Comparison of ENCODE assay signal across 25 cellular contexts in the genomic region with DNA sequence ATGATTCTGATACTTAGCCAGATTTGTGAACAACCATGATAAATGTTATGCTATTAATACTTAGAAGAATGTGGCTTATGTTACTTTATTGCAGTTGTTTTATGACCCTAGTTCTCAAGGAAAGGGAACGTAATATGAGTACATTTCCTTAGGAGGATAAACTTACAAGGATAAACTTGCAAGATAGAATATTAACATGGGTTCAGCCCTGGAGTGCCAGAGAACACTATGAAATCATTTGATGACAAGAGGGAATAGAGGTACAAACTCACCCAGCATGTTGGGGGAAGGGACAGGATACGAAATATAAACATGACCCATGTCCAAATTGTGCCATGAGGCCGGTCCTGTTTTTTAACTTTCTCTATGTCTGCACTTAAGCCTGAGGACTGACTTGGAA.
"Had no signal": no experiment of that assay in that cellular context is flagged by ENCODE, and none has a peak within 500 bp of the region (broad histone marks: within the 10 kb centered on the region; RNA-seq: fewer than 3 reads in every experiment).

No MANE protein-coding gene starts in this region.

- H3K4me1 ChIP-seq: ascending aorta, SJSA1 had no signal

- H3K36me3 ChIP-seq: ascending aorta, SJSA1 had no signal

- ATAC-seq: activated naive CD4-positive, alpha-beta T cell treated with anti-CD3 and anti-CD28 coated beads, Interleukin-2, amount 50 U/mL, for 72 hours; activated naive CD8-positive, alpha-beta T cell treated with anti-CD3 and anti-CD28 coated beads, Interleukin-2, amount 50 U/mL, for 24 hours; activated T-cell treated with anti-CD3 and anti-CD28 coated beads, Interleukin-2, amount 50 U/mL, for 4 hours; body of pancreas; T-helper 17 cell had no signal

- H3K27ac ChIP-seq: ascending aorta, body of pancreas, SJSA1 had no signal

- H3K4me3 ChIP-seq: ascending aorta, body of pancreas, SJSA1 had no signal

- DNase-seq: activated B cell treated with CpG ODN at 0.5 μM for 24 hours; activated CD4-positive, alpha-beta memory T cell treated with anti-CD3 and anti-CD28 coated beads for 36 hours; activated CD4-positive, alpha-beta T cell treated with anti-CD3 and anti-CD28 coated beads for 1 hour; activated CD4-positive, alpha-beta T cell treated with anti-CD3 and anti-CD28 coated beads, Interleukin-2, amount 10 ng/mL, durations not matched to agents 7 days and 5 days; activated CD8-positive, alpha-beta memory T cell treated with anti-CD3 and anti-CD28 coated beads for 24 hours; activated effector memory CD4-positive, alpha-beta T cell treated with anti-CD3 and anti-CD28 coated beads, Interleukin-2, amount 50 U/mL, for 16 hours; activated naive CD4-positive, alpha-beta T cell treated with Interleukin-2 at 50 U/mL for 16 hours; activated naive CD8-positive, alpha-beta T cell treated with anti-CD3 and anti-CD28 coated beads, Interleukin-2, amount 50 U/mL, for 24 hours; activated T-cell treated with anti-CD3 and anti-CD28 coated beads, Interleukin-2, amount 50 U/mL, for 4 hours; amniotic stem cell; body of pancreas; central memory CD4-positive, alpha-beta T cell; Karpas-422; NCI-H1105 treated with DMSO at 0.1 percent for 48 hours; NCI-H1436 treated with DMSO at 0.1 percent for 48 hours; NCI-H187; NCI-H2081; NCI-H446; NCI-H524; SHP77; T-helper 17 cell; T-helper 9 cell had no signal

- H3K27me3 ChIP-seq: ascending aorta, body of pancreas, SJSA1 had no signal

- H3K9me3 ChIP-seq: ascending aorta, body of pancreas, SJSA1 had no signal
